Comparison of ENCODE assay signal across 1 cellular context in genomic region chr15:65056868-65057548, GRCh38.
TF ChIP-seq lines count a peak whose summit lies in the region.

No MANE protein-coding gene starts in this region.

TF ChIP-seq in HepG2, 621 proteins besides CTCF, POLR2A, EP300 and RAD21 (continued from another document):
- TF ChIP-seq ZBTB40 (IDR thresholded peaks at IDR 0.05), result no peak
- TF ChIP-seq ZBTB40 (CRISPR knock-in tag; IDR thresholded peaks at IDR 0.05), result 0 out of 2 replicates have a peak, but pooled peaks have one; percentile 40
- 0 out of 2 replicates have a peak, but pooled peaks have one; percentile 53 for TF ChIP-seq ZNF746 (CRISPR knock-in tag; IDR thresholded peaks at IDR 0.05)
- TF ChIP-seq PCBP2 (optimal IDR thresholded peaks at IDR 0.05; ENCODE audit: low read depth, low read length, poor library complexity, severe bottlenecking), result no peak
- TF ChIP-seq GZF1 (CRISPR knock-in tag; IDR thresholded peaks at IDR 0.05), result no peak
- no peak for TF ChIP-seq ZNF567 (CRISPR knock-in tag; IDR thresholded peaks at IDR 0.05; ENCODE audit: borderline replicate concordance)
- TF ChIP-seq, protein P1, sequence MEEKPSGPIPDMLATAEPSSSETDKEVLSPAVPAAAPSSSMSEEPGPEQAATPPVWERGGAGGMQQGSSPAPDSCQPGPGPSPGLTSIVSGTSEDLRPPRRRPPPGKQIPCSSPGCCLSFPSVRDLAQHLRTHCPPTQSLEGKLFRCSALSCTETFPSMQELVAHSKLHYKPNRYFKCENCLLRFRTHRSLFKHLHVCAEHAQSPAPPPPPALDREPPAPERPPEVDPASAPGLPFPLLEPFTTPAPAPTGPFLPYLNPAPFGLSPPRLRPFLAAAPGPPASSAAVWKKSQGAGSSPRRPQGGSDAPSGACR (CRISPR knock-in tag; IDR thresholded peaks at IDR 0.05), result peak; percentile 63; the same call in 1 of the 2 replicates
- peak; percentile 98 for TF ChIP-seq JUN (CRISPR knock-in tag; IDR thresholded peaks at IDR 0.05)
- no peak for TF ChIP-seq ZNF703 (CRISPR knock-in tag; IDR thresholded peaks at IDR 0.05; ENCODE audit: borderline replicate concordance)
- TF ChIP-seq ARNTL (CRISPR knock-in tag; IDR thresholded peaks at IDR 0.05), result peak; percentile 86
- TF ChIP-seq ARHGAP35 (CRISPR knock-in tag; IDR thresholded peaks at IDR 0.05; ENCODE audit: borderline replicate concordance), result 0 out of 2 replicates have a peak, but pooled peaks have one; percentile 29
- peak; percentile 72 for TF ChIP-seq ASH2L (IDR thresholded peaks at IDR 0.05; ENCODE audit: insufficient read length, low read depth, low read length)
- peak; percentile 97 for TF ChIP-seq JUND (CRISPR knock-in tag; IDR thresholded peaks at IDR 0.05)
- TF ChIP-seq CEBPG (CRISPR knock-in tag; IDR thresholded peaks at IDR 0.05), result peak; percentile 53; the same call in 1 of the 2 replicates
- TF ChIP-seq NR2F6 (IDR thresholded peaks at IDR 0.05), result peak; percentile 82
- TF ChIP-seq NR2F6 (CRISPR knock-in tag; IDR thresholded peaks at IDR 0.05), result peak; percentile 94
- no peak for TF ChIP-seq ZNF841 (CRISPR knock-in tag; IDR thresholded peaks at IDR 0.05; ENCODE audit: borderline replicate concordance)
- TF ChIP-seq ZNF430 (CRISPR knock-in tag; IDR thresholded peaks at IDR 0.05), result no peak
- TF ChIP-seq UBTF (CRISPR knock-in tag; IDR thresholded peaks at IDR 0.05), result peak; percentile 52; the same call in 1 of the 2 replicates
- TF ChIP-seq SP2 (CRISPR knock-in tag; IDR thresholded peaks at IDR 0.05), result peak; percentile 77
- TF ChIP-seq PPARG (CRISPR knock-in tag; conservative IDR thresholded peaks at IDR 0.05), result peak; percentile 12; the same call in 1 of the 2 replicates
- peak; percentile 82 for TF ChIP-seq TBX2 (CRISPR knock-in tag; IDR thresholded peaks at IDR 0.05; ENCODE audit: borderline replicate concordance)
- TF ChIP-seq THAP11 (CRISPR knock-in tag; IDR thresholded peaks at IDR 0.05), result peak; percentile 70
- no peak for TF ChIP-seq MED8 (CRISPR knock-in tag; IDR thresholded peaks at IDR 0.05; ENCODE audit: insufficient replicate concordance)
- 0 out of 2 replicates have a peak, but pooled peaks have one; percentile 62 for TF ChIP-seq ZFP36L1 (CRISPR knock-in tag; IDR thresholded peaks at IDR 0.05)
- peak; percentile 85 for TF ChIP-seq PHF21A (CRISPR knock-in tag; IDR thresholded peaks at IDR 0.05)
- TF ChIP-seq HIC2 (CRISPR knock-in tag; IDR thresholded peaks at IDR 0.05; ENCODE audit: low read depth), result peak; percentile 88
- TF ChIP-seq ZNF292 (CRISPR knock-in tag; IDR thresholded peaks at IDR 0.05; ENCODE audit: borderline replicate concordance, low read depth), result peak; percentile 62; the same call in 1 of the 2 replicates
- peak; percentile 84 for TF ChIP-seq SIN3B (IDR thresholded peaks at IDR 0.05; ENCODE audit: low read length)
- TF ChIP-seq, protein P2, sequence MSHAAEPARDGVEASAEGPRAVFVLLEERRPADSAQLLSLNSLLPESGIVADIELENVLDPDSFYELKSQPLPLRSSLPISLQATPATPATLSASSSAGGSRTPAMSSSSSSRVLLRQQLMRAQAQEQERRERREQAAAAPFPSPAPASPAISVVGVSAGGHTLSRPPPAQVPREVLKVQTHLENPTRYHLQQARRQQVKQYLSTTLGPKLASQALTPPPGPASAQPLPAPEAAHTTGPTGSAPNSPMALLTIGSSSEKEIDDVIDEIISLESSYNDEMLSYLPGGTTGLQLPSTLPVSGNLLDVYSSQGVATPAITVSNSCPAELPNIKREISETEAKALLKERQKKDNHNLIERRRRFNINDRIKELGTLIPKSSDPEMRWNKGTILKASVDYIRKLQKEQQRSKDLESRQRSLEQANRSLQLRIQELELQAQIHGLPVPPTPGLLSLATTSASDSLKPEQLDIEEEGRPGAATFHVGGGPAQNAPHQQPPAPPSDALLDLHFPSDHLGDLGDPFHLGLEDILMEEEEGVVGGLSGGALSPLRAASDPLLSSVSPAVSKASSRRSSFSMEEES (CRISPR knock-in tag; IDR thresholded peaks at IDR 0.05), result no peak; the same call in 1 of the 2 replicates
- peak; percentile 88 for TF ChIP-seq PRDM15 (CRISPR knock-in tag; IDR thresholded peaks at IDR 0.05)
- peak; percentile 77; the same call in 1 of the 2 replicates for TF ChIP-seq SOX5 (CRISPR knock-in tag; IDR thresholded peaks at IDR 0.05; ENCODE audit: borderline replicate concordance)
